ENCODE assay signal across 9 cellular contexts in the genomic region with DNA sequence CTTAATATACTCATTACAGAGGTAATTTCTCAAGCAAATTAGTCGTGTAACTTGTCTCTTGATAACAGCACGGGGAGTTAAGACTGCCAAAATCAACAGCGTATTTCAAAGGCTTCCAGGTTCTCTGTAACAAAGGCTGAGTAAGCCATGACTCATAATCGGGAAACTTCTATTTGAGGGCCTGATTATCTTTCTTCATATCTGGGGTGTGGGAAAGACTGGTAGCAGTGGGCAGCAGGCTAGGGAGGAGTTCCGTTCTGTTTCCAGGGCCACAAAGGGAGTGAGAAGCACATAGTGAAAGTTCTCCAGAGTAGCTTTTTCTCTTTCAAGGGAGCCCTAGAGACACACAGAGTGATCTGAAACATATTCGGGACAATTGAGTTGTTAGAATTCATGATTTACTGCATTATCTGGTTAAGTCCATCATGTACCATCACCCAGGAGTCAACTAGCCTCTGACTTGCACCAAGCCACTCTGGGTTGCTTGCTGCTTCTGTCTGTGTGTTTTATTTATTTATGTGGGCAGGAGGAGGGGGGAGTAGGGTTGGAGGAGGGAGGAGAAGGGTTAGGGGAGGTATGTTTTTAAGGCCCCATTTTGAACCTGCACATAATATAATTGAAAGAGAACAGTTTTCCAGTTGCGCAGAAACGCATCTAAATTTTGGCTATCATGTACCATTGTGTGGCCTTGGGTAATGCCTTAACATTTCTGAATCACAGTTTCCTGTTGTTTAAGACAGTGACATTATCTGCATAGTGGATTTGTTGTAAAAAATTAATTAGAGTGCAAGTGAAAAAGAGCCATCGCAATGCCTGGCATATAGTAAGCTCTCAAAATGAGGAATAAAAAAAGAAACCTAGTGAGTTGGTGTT.
DNase-seq lines count a peak whose midpoint lies in the region; ATAC-seq and TF ChIP-seq lines count a peak whose summit lies in the region.
"Had no signal": no experiment of that assay in that cellular context is flagged by ENCODE, and none has a peak within 500 bp of the region (broad histone marks: within the 10 kb centered on the region; RNA-seq: fewer than 3 reads in every experiment).

No MANE protein-coding gene starts in this region.

- DNase-seq in DMS53 (lab: John Stamatoyannopoulos, UW): peak; percentile 80
- peak; percentile 93 for DNase-seq in NCI-H226
- peak; percentile 63 for DNase-seq in dedifferentiated amniotic fluid mesenchymal stem cell (ENCODE audit: extremely low spot score)
- DNase-seq in mesothelial cell of epicardium (ENCODE audit: low spot score in 2 of 2, unreplicated experiment in 2 of 2): no peak
- no peak for DNase-seq in NCI-H510A treated with DMSO at 0.1 percent for 48 hours (lab: John Stamatoyannopoulos, UW)

- peak overlapping the region; percentile 87 for H3K27ac Mint-ChIP-seq in mesothelial cell of epicardium
- H3K27ac Mint-ChIP-seq: dendritic cell treated with granulocyte-macrophage colony-stimulating factor and Interleukin-4, amounts not matched to agents 40 ng/mL and 50 ng/mL, for 4 days had no signal

- peak overlapping the region; percentile 2 for H3K4me3 Mint-ChIP-seq in mesothelial cell of epicardium
- H3K4me3 Mint-ChIP-seq: dendritic cell treated with granulocyte-macrophage colony-stimulating factor and Interleukin-4, amounts not matched to agents 40 ng/mL and 50 ng/mL, for 4 days had no signal

- ATAC-seq in HG03342 (IDR thresholded peaks at IDR 0.05; ENCODE audit: unreplicated experiment) (no peak), GM19023 (IDR thresholded peaks at IDR 0.05; ENCODE audit: unreplicated experiment) (no peak), HG02885 (IDR thresholded peaks at IDR 0.05; ENCODE audit: poor library complexity, unreplicated experiment) (no peak)

- H3K27me3 Mint-ChIP-seq in mesothelial cell of epicardium (ENCODE audit: low read depth): no peaks in the 10 kb centered on the region
- H3K27me3 Mint-ChIP-seq: dendritic cell treated with granulocyte-macrophage colony-stimulating factor and Interleukin-4, amounts not matched to agents 40 ng/mL and 50 ng/mL, for 4 days had no signal

- H3K4me1 Mint-ChIP-seq in mesothelial cell of epicardium: peaks cover 44% of the 10 kb centered on the region

- H3K36me3 Mint-ChIP-seq in mesothelial cell of epicardium: no peaks in the 10 kb centered on the region

- TF ChIP-seq CTCF in mesothelial cell of epicardium (IDR thresholded peaks at IDR 0.05; ENCODE audit: unreplicated experiment): no peak

- peaks cover 7% of the 10 kb centered on the region for H3K9me3 Mint-ChIP-seq in mesothelial cell of epicardium
- H3K9me3 Mint-ChIP-seq: dendritic cell treated with granulocyte-macrophage colony-stimulating factor and Interleukin-4, amounts not matched to agents 40 ng/mL and 50 ng/mL, for 4 days had no signal

Comparison
In these comparisons a context has a peak if more than half of its experiments do, and no peak if none do; other contexts are left out.
1. DNase-seq: peak in DMS53 (single experiment), NCI-H226 (single experiment) and dedifferentiated amniotic fluid mesenchymal stem cell (single experiment); none in mesothelial cell of epicardium (0 of 2) and NCI-H510A treated with DMSO at 0.1 percent for 48 hours (single experiment).